8 cellular contexts compared by ENCODE assay signal in the genomic region with DNA sequence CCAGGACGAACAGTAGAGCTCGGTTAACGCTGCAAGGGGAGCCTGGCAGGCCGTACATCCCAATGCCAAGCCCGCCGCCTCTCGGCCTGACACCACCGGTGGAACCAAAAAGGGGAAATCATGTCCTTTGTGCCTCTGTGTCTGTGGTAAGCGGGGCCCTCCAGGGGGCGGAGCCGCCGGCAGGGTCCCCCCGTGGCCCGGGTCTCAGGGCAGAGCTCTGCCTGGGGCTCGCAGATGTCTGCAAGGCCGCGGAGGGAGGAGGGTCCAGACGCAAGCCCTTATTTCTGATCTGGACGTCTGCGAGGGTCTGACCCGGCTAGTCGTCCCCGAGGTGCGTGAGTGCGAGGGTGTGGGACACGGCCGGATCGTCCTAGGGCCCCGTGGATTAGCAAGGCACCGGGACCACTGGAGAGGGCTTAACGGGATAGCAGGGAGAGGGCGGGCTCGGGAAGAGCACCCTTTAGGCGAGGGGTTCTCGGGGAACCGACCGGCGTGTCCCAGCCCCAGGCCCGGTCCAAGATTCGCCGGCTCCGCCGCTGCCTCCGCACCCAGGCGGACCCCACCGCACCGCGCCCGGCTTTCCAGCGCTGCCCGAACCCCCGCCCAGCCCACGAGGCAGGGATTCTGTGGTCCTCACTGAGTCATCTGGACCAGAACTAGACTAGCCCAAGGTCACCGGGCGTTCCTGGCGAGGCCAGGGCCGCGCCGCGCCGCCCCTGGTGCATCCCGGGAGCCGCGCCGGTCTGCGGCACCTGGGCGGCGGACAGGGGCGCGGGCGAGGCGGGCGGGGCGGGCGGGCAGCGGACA. TPM values are rescaled to one million over a fixed set of nuclear protein-coding genes. Genes with fewer than 3 reads are reported as not detected.
A peak's percentile ranks its signal among the peaks of the same experiment; 100 is the strongest.
DNase-seq lines count a peak whose midpoint lies in the region; ATAC-seq and TF ChIP-seq lines count a peak whose summit lies in the region.

No MANE protein-coding gene starts in this region.

- H3K4me3 ChIP-seq in Loucy (ENCODE audit: low read length, poor library complexity, severe bottlenecking): peak overlapping the region; percentile 86
- H3K4me3 ChIP-seq in liver (ENCODE audit: low read depth in 1 of 3, low read length in 3 of 3): peak overlapping the region; percentile 45 to 83 (median 64)

- DNase-seq in CD1c-positive myeloid dendritic cell (ENCODE audit: extremely low spot score): peak; percentile 74
- peak; percentile 58 for DNase-seq in activated CD4-positive, alpha-beta T cell treated with anti-CD3 and anti-CD28 coated beads for 48 hours
- DNase-seq in dedifferentiated amniotic fluid mesenchymal stem cell (ENCODE audit: extremely low spot score): peak; percentile 40
- peak; percentile 46 for DNase-seq in stimulated activated CD4-positive, alpha-beta T cell treated with anti-CD3 and anti-CD28 coated beads, Interleukin-4, amount 100 ng/mL, for 24 hours
- no peak for DNase-seq in NCI-H1436 treated with DMSO at 0.1 percent for 48 hours (lab: John Stamatoyannopoulos, UW)

- peak; percentile 6 for ATAC-seq in GM21381 (IDR thresholded peaks at IDR 0.05; ENCODE audit: unreplicated experiment)

- TF ChIP-seq CTCF in Loucy (conservative IDR thresholded peaks at IDR 0.05; ENCODE audit: low read length): peak; percentile 28
- no peak for TF ChIP-seq CTCF in liver (IDR thresholded peaks at IDR 0.05; ENCODE audit: low read depth, low read length, missing input control)

- no peaks in the 10 kb centered on the region for H3K9me3 ChIP-seq in Loucy (ENCODE audit: insufficient read depth, low read depth, low read length)
- no peaks in the 10 kb centered on the region for H3K9me3 ChIP-seq in liver (ENCODE audit: control insufficient read depth in 4 of 4, low read length in 3 of 4)

- H3K4me1 ChIP-seq in Loucy (ENCODE audit: insufficient read depth, low read length, poor library complexity, severe bottlenecking) (peaks cover 25% of the 10 kb centered on the region), liver (ENCODE audit: control insufficient read depth in 4 of 4, insufficient read depth in 4 of 4, low read length in 3 of 4) (peaks cover 3 to 19% (median 10%) of the 10 kb centered on the region in 4 donors)

- no peaks in the 10 kb centered on the region for H3K9me2 ChIP-seq in Loucy (replicated peaks; ENCODE audit: low read depth, low read length)

- peak overlapping the region; percentile 91 for H2AFZ ChIP-seq in Loucy (ENCODE audit: low read length)

- H3K27ac ChIP-seq in liver (ENCODE audit: low read depth in 1 of 2, low read length in 2 of 2): peak overlapping the region; percentile 30 to 89

- no peaks in the 10 kb centered on the region for H3F3A ChIP-seq in Loucy (ENCODE audit: low read depth)

- H3K4me2 ChIP-seq in Loucy (ENCODE audit: low read depth, low read length, poor library complexity, severe bottlenecking): peak overlapping the region; percentile 83

- no peak for TF ChIP-seq RAD21 in liver (IDR thresholded peaks at IDR 0.05)

- peaks cover 30% of the 10 kb centered on the region for H4K20me1 ChIP-seq in Loucy (ENCODE audit: insufficient read depth, low read length, poor library complexity, severe bottlenecking)

- WGBS in liver: 6% methylated on average over 76 of the region's 76 CpGs

- H3K9ac ChIP-seq in Loucy (ENCODE audit: low read depth, low read length, poor library complexity, severe bottlenecking): peak overlapping the region; percentile 88
- H3K9ac ChIP-seq in liver (ENCODE audit: low read depth in 1 of 2, low read length in 2 of 2): peak overlapping the region; percentile 26 to 88

- H3K79me2 ChIP-seq in Loucy (ENCODE audit: insufficient read depth, low read length): peaks cover 37% of the 10 kb centered on the region

- H3K36me3 ChIP-seq in Loucy (ENCODE audit: insufficient read depth, low read length) (no peaks in the 10 kb centered on the region), liver (ENCODE audit: control insufficient read depth in 4 of 4, insufficient read depth in 3 of 4, low read depth in 1 of 4, low read length in 3 of 4) (no peaks in the 10 kb centered on the region)

- H3K27me3 ChIP-seq in Loucy (ENCODE audit: insufficient read depth, low read length, poor library complexity, severe bottlenecking) (no peaks in the 10 kb centered on the region), liver (ENCODE audit: control insufficient read depth in 4 of 4, insufficient read depth in 4 of 4, low read length in 3 of 4) (no peaks in the 10 kb centered on the region)

TF ChIP-seq in liver, 16 proteins besides CTCF, POLR2A, EP300 and RAD21:
- no peak for TF ChIP-seq NR2F2 (IDR thresholded peaks at IDR 0.05)
- TF ChIP-seq, protein P1, sequence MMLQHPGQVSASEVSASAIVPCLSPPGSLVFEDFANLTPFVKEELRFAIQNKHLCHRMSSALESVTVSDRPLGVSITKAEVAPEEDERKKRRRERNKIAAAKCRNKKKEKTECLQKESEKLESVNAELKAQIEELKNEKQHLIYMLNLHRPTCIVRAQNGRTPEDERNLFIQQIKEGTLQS (IDR thresholded peaks at IDR 0.05): no peak
- TF ChIP-seq HNF4G (IDR thresholded peaks at IDR 0.05): no peak
- TF ChIP-seq, protein P2, sequence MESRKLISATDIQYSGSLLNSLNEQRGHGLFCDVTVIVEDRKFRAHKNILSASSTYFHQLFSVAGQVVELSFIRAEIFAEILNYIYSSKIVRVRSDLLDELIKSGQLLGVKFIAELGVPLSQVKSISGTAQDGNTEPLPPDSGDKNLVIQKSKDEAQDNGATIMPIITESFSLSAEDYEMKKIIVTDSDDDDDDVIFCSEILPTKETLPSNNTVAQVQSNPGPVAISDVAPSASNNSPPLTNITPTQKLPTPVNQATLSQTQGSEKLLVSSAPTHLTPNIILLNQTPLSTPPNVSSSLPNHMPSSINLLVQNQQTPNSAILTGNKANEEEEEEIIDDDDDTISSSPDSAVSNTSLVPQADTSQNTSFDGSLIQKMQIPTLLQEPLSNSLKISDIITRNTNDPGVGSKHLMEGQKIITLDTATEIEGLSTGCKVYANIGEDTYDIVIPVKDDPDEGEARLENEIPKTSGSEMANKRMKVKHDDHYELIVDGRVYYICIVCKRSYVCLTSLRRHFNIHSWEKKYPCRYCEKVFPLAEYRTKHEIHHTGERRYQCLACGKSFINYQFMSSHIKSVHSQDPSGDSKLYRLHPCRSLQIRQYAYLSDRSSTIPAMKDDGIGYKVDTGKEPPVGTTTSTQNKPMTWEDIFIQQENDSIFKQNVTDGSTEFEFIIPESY (IDR thresholded peaks at IDR 0.05): no peak
- no peak for TF ChIP-seq YY1 (IDR thresholded peaks at IDR 0.05)
- no peak for TF ChIP-seq TAF1 (conservative IDR thresholded peaks at IDR 0.05)
- no peak for TF ChIP-seq RXRA (IDR thresholded peaks at IDR 0.05)
- TF ChIP-seq FOXA1 (IDR thresholded peaks at IDR 0.05): no peak
- no peak for TF ChIP-seq EGR1 (IDR thresholded peaks at IDR 0.05; ENCODE audit: low read depth in 2 of 2)
- TF ChIP-seq, protein P3, sequence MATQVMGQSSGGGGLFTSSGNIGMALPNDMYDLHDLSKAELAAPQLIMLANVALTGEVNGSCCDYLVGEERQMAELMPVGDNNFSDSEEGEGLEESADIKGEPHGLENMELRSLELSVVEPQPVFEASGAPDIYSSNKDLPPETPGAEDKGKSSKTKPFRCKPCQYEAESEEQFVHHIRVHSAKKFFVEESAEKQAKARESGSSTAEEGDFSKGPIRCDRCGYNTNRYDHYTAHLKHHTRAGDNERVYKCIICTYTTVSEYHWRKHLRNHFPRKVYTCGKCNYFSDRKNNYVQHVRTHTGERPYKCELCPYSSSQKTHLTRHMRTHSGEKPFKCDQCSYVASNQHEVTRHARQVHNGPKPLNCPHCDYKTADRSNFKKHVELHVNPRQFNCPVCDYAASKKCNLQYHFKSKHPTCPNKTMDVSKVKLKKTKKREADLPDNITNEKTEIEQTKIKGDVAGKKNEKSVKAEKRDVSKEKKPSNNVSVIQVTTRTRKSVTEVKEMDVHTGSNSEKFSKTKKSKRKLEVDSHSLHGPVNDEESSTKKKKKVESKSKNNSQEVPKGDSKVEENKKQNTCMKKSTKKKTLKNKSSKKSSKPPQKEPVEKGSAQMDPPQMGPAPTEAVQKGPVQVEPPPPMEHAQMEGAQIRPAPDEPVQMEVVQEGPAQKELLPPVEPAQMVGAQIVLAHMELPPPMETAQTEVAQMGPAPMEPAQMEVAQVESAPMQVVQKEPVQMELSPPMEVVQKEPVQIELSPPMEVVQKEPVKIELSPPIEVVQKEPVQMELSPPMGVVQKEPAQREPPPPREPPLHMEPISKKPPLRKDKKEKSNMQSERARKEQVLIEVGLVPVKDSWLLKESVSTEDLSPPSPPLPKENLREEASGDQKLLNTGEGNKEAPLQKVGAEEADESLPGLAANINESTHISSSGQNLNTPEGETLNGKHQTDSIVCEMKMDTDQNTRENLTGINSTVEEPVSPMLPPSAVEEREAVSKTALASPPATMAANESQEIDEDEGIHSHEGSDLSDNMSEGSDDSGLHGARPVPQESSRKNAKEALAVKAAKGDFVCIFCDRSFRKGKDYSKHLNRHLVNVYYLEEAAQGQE (IDR thresholded peaks at IDR 0.05): no peak
- TF ChIP-seq FOXA2 (IDR thresholded peaks at IDR 0.05): no peak
- no peak for TF ChIP-seq JUND (IDR thresholded peaks at IDR 0.05)
- no peak for TF ChIP-seq HNF4A (conservative IDR thresholded peaks at IDR 0.05)
- no peak for TF ChIP-seq GABPA (IDR thresholded peaks at IDR 0.05 in 1 of 2, conservative IDR thresholded peaks at IDR 0.05 in 1 of 2)
- TF ChIP-seq SP1 (IDR thresholded peaks at IDR 0.05): no peak
- TF ChIP-seq, protein P4, sequence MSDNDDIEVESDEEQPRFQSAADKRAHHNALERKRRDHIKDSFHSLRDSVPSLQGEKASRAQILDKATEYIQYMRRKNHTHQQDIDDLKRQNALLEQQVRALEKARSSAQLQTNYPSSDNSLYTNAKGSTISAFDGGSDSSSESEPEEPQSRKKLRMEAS (IDR thresholded peaks at IDR 0.05): no peak

RNA-seq across cellular contexts. Expression of a gene that starts 0.9 kb away (rescaled TPM):
- 10 to 100 TPM in 1 of 2 donors, 1 to 10 TPM in 1; 9.6 to 10.2 TPM for total RNA-seq in liver
- polyA plus RNA-seq in liver: 1 to 10 TPM; 3.9 to 4.3 TPM
